29 cellular contexts compared by ENCODE assay signal in the genomic region with DNA sequence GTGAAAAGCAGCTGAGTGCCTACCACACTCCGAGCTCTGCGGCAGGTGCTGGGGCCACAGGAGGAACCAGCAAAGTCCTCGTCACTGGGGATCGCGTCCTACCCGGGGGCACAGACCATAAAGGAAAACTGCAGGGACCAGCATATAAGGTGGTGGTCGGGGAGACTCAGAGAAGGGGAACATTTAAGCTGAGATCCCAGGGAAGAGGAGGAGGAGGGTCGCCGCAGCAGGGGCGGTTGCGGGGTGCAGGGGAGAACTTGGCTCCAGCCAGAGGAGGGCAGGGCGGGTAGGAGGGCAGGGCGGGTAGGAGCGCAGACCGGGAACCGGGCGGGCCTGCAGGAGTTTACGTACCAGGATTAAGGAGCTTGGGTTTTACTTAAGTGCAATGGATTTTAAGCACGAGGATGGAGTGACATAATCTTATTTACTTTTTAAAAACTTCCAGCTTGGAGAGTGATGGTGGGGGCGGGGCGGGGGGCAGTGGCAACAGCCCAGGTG. TPM values are rescaled to one million over a fixed set of nuclear protein-coding genes. Genes with fewer than 3 reads are reported as not detected.
"Had no signal": no experiment of that assay in that cellular context is flagged by ENCODE, and none has a peak within 500 bp of the region (broad histone marks: within the 10 kb centered on the region; RNA-seq: fewer than 3 reads in every experiment).

No MANE protein-coding gene starts in this region.

- H3K27ac ChIP-seq: ascending aorta, cardiac muscle cell, coronary artery, dorsolateral prefrontal cortex, esophagus muscularis mucosa, foreskin keratinocyte, gastrocnemius medialis, heart left ventricle had no signal

- H3K4me1 Mint-ChIP-seq: activated CD4-positive, alpha-beta memory T cell treated with anti-CD3 and anti-CD28 coated beads, Interleukin-2, amount 10 ng/mL, durations not matched to agents 7 days and 5 days; activated naive CD8-positive, alpha-beta T cell treated with anti-CD3 and anti-CD28 coated beads, Interleukin-2, amount 10 ng/mL, durations not matched to agents 7 days and 5 days had no signal

- H3K27me3 ChIP-seq: ascending aorta had no signal

- DNase-seq: activated CD4-positive, alpha-beta memory T cell treated with anti-CD3 and anti-CD28 coated beads, Interleukin-2, amount 10 ng/mL, durations not matched to agents 7 days and 5 days; activated CD4-positive, alpha-beta T cell treated with anti-CD3 and anti-CD28 coated beads, Interleukin-2, amount 10 ng/mL, durations not matched to agents 24 days and 14 days; activated CD4-positive, CD25-positive, alpha-beta regulatory T cell; activated CD4-positive, CD25-positive, alpha-beta regulatory T cell treated with anti-CD3 and anti-CD28 coated beads, Interleukin-2, amount 50 U/mL, for 72 hours; activated gamma-delta T cell; activated naive CD4-positive, alpha-beta T cell; activated naive CD4-positive, alpha-beta T cell treated with anti-CD3 and anti-CD28 coated beads, Interleukin-2, amount 10 ng/mL, durations not matched to agents 7 days and 5 days; activated naive CD8-positive, alpha-beta T cell treated with anti-CD3 and anti-CD28 coated beads, Interleukin-2, amount 10 ng/mL, durations not matched to agents 7 days and 5 days; activated T-cell treated with anti-CD3 and anti-CD28 coated beads for 4 hours; central memory CD4-positive, alpha-beta T cell; dorsolateral prefrontal cortex; effector memory CD8-positive, alpha-beta T cell; erythroblast; foreskin keratinocyte; gastrocnemius medialis; glutamatergic neuron; heart left ventricle had no signal

- H3K36me3 ChIP-seq: ascending aorta, breast epithelium, cardiac muscle cell, esophagus muscularis mucosa, gastrocnemius medialis, heart left ventricle had no signal

- H3K4me3 Mint-ChIP-seq: activated CD4-positive, alpha-beta memory T cell treated with anti-CD3 and anti-CD28 coated beads, Interleukin-2, amount 10 ng/mL, durations not matched to agents 7 days and 5 days; activated CD4-positive, alpha-beta T cell treated with anti-CD3 and anti-CD28 coated beads for 36 hours; activated CD4-positive, alpha-beta T cell treated with anti-CD3 and anti-CD28 coated beads, Interleukin-2, amount 10 ng/mL, durations not matched to agents 24 days and 14 days; activated naive CD4-positive, alpha-beta T cell treated with anti-CD3 and anti-CD28 coated beads, Interleukin-2, amount 10 ng/mL, durations not matched to agents 7 days and 5 days; activated naive CD8-positive, alpha-beta T cell treated with anti-CD3 and anti-CD28 coated beads, Interleukin-2, amount 10 ng/mL, durations not matched to agents 7 days and 5 days; activated T-cell treated with anti-CD3 and anti-CD28 coated beads, Interleukin-2, amount 50 U/mL, for 24 hours; activated T-cell treated with anti-CD3 and anti-CD28 coated beads, Interleukin-2, amount 50 U/mL, for 72 hours; dendritic cell treated with granulocyte-macrophage colony-stimulating factor and Interleukin-4, amounts not matched to agents 40 ng/mL and 50 ng/mL, for 4 days; effector memory CD8-positive, alpha-beta T cell had no signal

- H3K9me3 Mint-ChIP-seq: activated CD4-positive, alpha-beta memory T cell treated with anti-CD3 and anti-CD28 coated beads, Interleukin-2, amount 10 ng/mL, durations not matched to agents 7 days and 5 days; activated CD4-positive, alpha-beta T cell treated with anti-CD3 and anti-CD28 coated beads, Interleukin-2, amount 10 ng/mL, durations not matched to agents 24 days and 14 days; activated naive CD4-positive, alpha-beta T cell treated with anti-CD3 and anti-CD28 coated beads, Interleukin-2, amount 10 ng/mL, durations not matched to agents 7 days and 5 days; activated naive CD4-positive, alpha-beta T cell treated with anti-CD3 and anti-CD28 coated beads, Interleukin-2, amount 50 U/mL, for 72 hours; activated naive CD8-positive, alpha-beta T cell treated with anti-CD3 and anti-CD28 coated beads, Interleukin-2, amount 10 ng/mL, durations not matched to agents 7 days and 5 days; activated T-cell treated with anti-CD3 and anti-CD28 coated beads, Interleukin-2, amount 50 U/mL, for 24 hours; activated T-cell treated with anti-CD3 and anti-CD28 coated beads, Interleukin-2, amount 50 U/mL, for 72 hours; dendritic cell treated with granulocyte-macrophage colony-stimulating factor and Interleukin-4, amounts not matched to agents 40 ng/mL and 50 ng/mL, for 4 days; effector memory CD8-positive, alpha-beta T cell had no signal

- H3K27ac Mint-ChIP-seq: activated CD4-positive, alpha-beta memory T cell treated with anti-CD3 and anti-CD28 coated beads, Interleukin-2, amount 10 ng/mL, durations not matched to agents 7 days and 5 days; activated CD4-positive, alpha-beta T cell treated with anti-CD3 and anti-CD28 coated beads for 36 hours; activated CD4-positive, alpha-beta T cell treated with anti-CD3 and anti-CD28 coated beads, Interleukin-2, amount 10 ng/mL, durations not matched to agents 24 days and 14 days; activated naive CD4-positive, alpha-beta T cell treated with anti-CD3 and anti-CD28 coated beads, Interleukin-2, amount 10 ng/mL, durations not matched to agents 7 days and 5 days; activated naive CD4-positive, alpha-beta T cell treated with anti-CD3 and anti-CD28 coated beads, Interleukin-2, amount 50 U/mL, for 72 hours; activated naive CD8-positive, alpha-beta T cell treated with anti-CD3 and anti-CD28 coated beads, Interleukin-2, amount 10 ng/mL, durations not matched to agents 7 days and 5 days; activated T-cell treated with anti-CD3 and anti-CD28 coated beads, Interleukin-2, amount 50 U/mL, for 24 hours; activated T-cell treated with anti-CD3 and anti-CD28 coated beads, Interleukin-2, amount 50 U/mL, for 72 hours; brain; dendritic cell treated with granulocyte-macrophage colony-stimulating factor and Interleukin-4, amounts not matched to agents 40 ng/mL and 50 ng/mL, for 4 days; effector memory CD8-positive, alpha-beta T cell had no signal

- H3K9me3 ChIP-seq: ascending aorta, breast epithelium, esophagus muscularis mucosa, gastrocnemius medialis, heart left ventricle had no signal

- H3K4me1 ChIP-seq: ascending aorta, breast epithelium, foreskin keratinocyte, gastrocnemius medialis had no signal

- ATAC-seq: effector memory CD8-positive, alpha-beta T cell; gastrocnemius medialis; heart left ventricle had no signal

- H3K4me3 ChIP-seq: ascending aorta, cardiac muscle cell, coronary artery, dorsolateral prefrontal cortex, esophagus muscularis mucosa, gastrocnemius medialis, heart left ventricle had no signal

RNA-seq across cellular contexts. Expression of a gene that starts 1.0 kb away (rescaled TPM):
- total RNA-seq: activated CD4-positive, alpha-beta memory T cell treated with anti-CD3 and anti-CD28 coated beads, Interleukin-2, amount 10 ng/mL, durations not matched to agents 7 days and 5 days; activated CD4-positive, alpha-beta T cell treated with anti-CD3 and anti-CD28 coated beads for 36 hours; activated CD4-positive, alpha-beta T cell treated with anti-CD3 and anti-CD28 coated beads, Interleukin-2, amount 10 ng/mL, durations not matched to agents 24 days and 14 days; activated naive CD4-positive, alpha-beta T cell treated with anti-CD3 and anti-CD28 coated beads, Interleukin-2, amount 50 U/mL, for 72 hours; activated naive CD8-positive, alpha-beta T cell treated with anti-CD3 and anti-CD28 coated beads, Interleukin-2, amount 10 ng/mL, durations not matched to agents 7 days and 5 days; activated T-cell treated with anti-CD3 and anti-CD28 coated beads, Interleukin-2, amount 50 U/mL, for 72 hours; ascending aorta; breast epithelium; cardiac muscle cell; esophagus muscularis mucosa; foreskin keratinocyte; gastrocnemius medialis; heart left ventricle had no signal
- polyA plus RNA-seq: cardiac muscle cell, foreskin keratinocyte, heart left ventricle had no signal

RNA-seq across cellular contexts. Expression of a gene that starts 38.9 kb away (rescaled TPM):
- total RNA-seq: activated CD4-positive, alpha-beta T cell treated with anti-CD3 and anti-CD28 coated beads for 36 hours; ascending aorta; cardiac muscle cell; esophagus muscularis mucosa; foreskin keratinocyte; gastrocnemius medialis; heart left ventricle had no signal
- polyA plus RNA-seq: cardiac muscle cell, foreskin keratinocyte, heart left ventricle had no signal

RNA-seq across cellular contexts. Expression of a gene that starts 40.7 kb away (rescaled TPM):
- total RNA-seq: activated CD4-positive, alpha-beta memory T cell treated with anti-CD3 and anti-CD28 coated beads, Interleukin-2, amount 10 ng/mL, durations not matched to agents 7 days and 5 days; activated CD4-positive, alpha-beta T cell treated with anti-CD3 and anti-CD28 coated beads for 36 hours; activated CD4-positive, alpha-beta T cell treated with anti-CD3 and anti-CD28 coated beads, Interleukin-2, amount 10 ng/mL, durations not matched to agents 24 days and 14 days; activated naive CD4-positive, alpha-beta T cell treated with anti-CD3 and anti-CD28 coated beads, Interleukin-2, amount 50 U/mL, for 72 hours; activated naive CD8-positive, alpha-beta T cell treated with anti-CD3 and anti-CD28 coated beads, Interleukin-2, amount 10 ng/mL, durations not matched to agents 7 days and 5 days; activated T-cell treated with anti-CD3 and anti-CD28 coated beads, Interleukin-2, amount 50 U/mL, for 72 hours; ascending aorta; cardiac muscle cell; cerebellum; esophagus muscularis mucosa; gastrocnemius medialis had no signal
- polyA plus RNA-seq: cardiac muscle cell, heart left ventricle had no signal

RNA-seq across cellular contexts. Expression of a gene that starts 57.2 kb away (rescaled TPM):
- total RNA-seq: activated CD4-positive, alpha-beta memory T cell treated with anti-CD3 and anti-CD28 coated beads, Interleukin-2, amount 10 ng/mL, durations not matched to agents 7 days and 5 days; activated CD4-positive, alpha-beta T cell treated with anti-CD3 and anti-CD28 coated beads for 36 hours; activated CD4-positive, alpha-beta T cell treated with anti-CD3 and anti-CD28 coated beads, Interleukin-2, amount 10 ng/mL, durations not matched to agents 24 days and 14 days; activated naive CD4-positive, alpha-beta T cell treated with anti-CD3 and anti-CD28 coated beads, Interleukin-2, amount 50 U/mL, for 72 hours; activated naive CD8-positive, alpha-beta T cell treated with anti-CD3 and anti-CD28 coated beads, Interleukin-2, amount 10 ng/mL, durations not matched to agents 7 days and 5 days; activated T-cell treated with anti-CD3 and anti-CD28 coated beads, Interleukin-2, amount 50 U/mL, for 72 hours; ascending aorta; cerebellum; esophagus muscularis mucosa; gastrocnemius medialis; heart left ventricle had no signal
- polyA plus RNA-seq: heart left ventricle had no signal

RNA-seq across cellular contexts. Expression of a gene that starts 57.4 kb away (rescaled TPM):
- total RNA-seq: activated CD4-positive, alpha-beta memory T cell treated with anti-CD3 and anti-CD28 coated beads, Interleukin-2, amount 10 ng/mL, durations not matched to agents 7 days and 5 days; activated CD4-positive, alpha-beta T cell treated with anti-CD3 and anti-CD28 coated beads for 36 hours; activated CD4-positive, alpha-beta T cell treated with anti-CD3 and anti-CD28 coated beads, Interleukin-2, amount 10 ng/mL, durations not matched to agents 24 days and 14 days; activated naive CD4-positive, alpha-beta T cell treated with anti-CD3 and anti-CD28 coated beads, Interleukin-2, amount 50 U/mL, for 72 hours; activated naive CD8-positive, alpha-beta T cell treated with anti-CD3 and anti-CD28 coated beads, Interleukin-2, amount 10 ng/mL, durations not matched to agents 7 days and 5 days; activated T-cell treated with anti-CD3 and anti-CD28 coated beads, Interleukin-2, amount 50 U/mL, for 72 hours; ascending aorta; cardiac muscle cell; cerebellum; esophagus muscularis mucosa; foreskin keratinocyte; gastrocnemius medialis; heart left ventricle had no signal
- polyA plus RNA-seq: cardiac muscle cell, foreskin keratinocyte, heart left ventricle had no signal
